Comparison of ENCODE assay signal across 9 cellular contexts in genomic region chr2:192196451-192197194, GRCh38. TPM values are rescaled to one million over a fixed set of nuclear protein-coding genes. Genes with fewer than 3 reads are reported as not detected.
A peak's percentile ranks its signal among the peaks of the same experiment; 100 is the strongest.
DNase-seq lines count a peak whose midpoint lies in the region; ATAC-seq, FAIRE-seq and TF ChIP-seq lines count a peak whose summit lies in the region.
"Had no signal": no experiment of that assay in that cellular context is flagged by ENCODE, and none has a peak within 500 bp of the region (broad histone marks: within the 10 kb centered on the region; RNA-seq: fewer than 3 reads in every experiment).

No MANE protein-coding gene starts in this region.

- ATAC-seq in GM21381 (IDR thresholded peaks at IDR 0.05; ENCODE audit: unreplicated experiment): no peak

- H2AFZ ChIP-seq in smooth muscle cell (ENCODE audit: low read depth): no peak overlapping the region

- peaks cover 12% of the 10 kb centered on the region for H3K4me1 ChIP-seq in smooth muscle cell (ENCODE audit: low read depth)

- peak overlapping the region; percentile 91 for H3K4me2 ChIP-seq in smooth muscle cell

- H4K20me1 ChIP-seq in smooth muscle cell (ENCODE audit: low read depth): no peaks in the 10 kb centered on the region

- no peaks in the 10 kb centered on the region for H3K36me3 ChIP-seq in smooth muscle cell (ENCODE audit: low read depth)

- H3K27ac ChIP-seq in smooth muscle cell (ENCODE audit: low read depth): no peak overlapping the region

- no peaks in the 10 kb centered on the region for H3F3A ChIP-seq in smooth muscle cell (ENCODE audit: low read depth)

- no peaks in the 10 kb centered on the region for H3K9me3 ChIP-seq in smooth muscle cell (replicated peaks; ENCODE audit: low read depth)

- DNase-seq in SIG-M5 treated with dmso at 0.1 percent for 504 hours (lab: John Stamatoyannopoulos, UW; ENCODE audit: unreplicated experiment) (peak; percentile 19), SIG-M5 (lab: John Stamatoyannopoulos, UW) (no peak), SK-N-DZ (ENCODE audit: low spot score) (peak; percentile 35), fibroblast of peridontal ligament (ENCODE audit: extremely low read depth) (peak; percentile 16), smooth muscle cell (lab: John Stamatoyannopoulos, UW; ENCODE audit: unreplicated experiment) (no peak), 8988T (no peak), GM19239 (ENCODE audit: insufficient read length, low spot score) (no peak)

- H3K9ac ChIP-seq in smooth muscle cell (ENCODE audit: low read depth): no peak overlapping the region

- peaks cover 96% of the 10 kb centered on the region for H3K27me3 ChIP-seq in smooth muscle cell (ENCODE audit: low read depth)

- TF ChIP-seq CTCF in smooth muscle cell (IDR thresholded peaks at IDR 0.05; ENCODE audit: borderline replicate concordance, insufficient read depth, poor library complexity, severe bottlenecking): no peak

- 12% methylated on average over 14 of the region's 14 CpGs for WGBS in smooth muscle cell (ENCODE audit: low lambda C conversion rate)

- H3K4me3 ChIP-seq in smooth muscle cell: peak overlapping the region; percentile 64

- no peaks in the 10 kb centered on the region for H3K79me2 ChIP-seq in smooth muscle cell (ENCODE audit: low read depth)

- no peak for FAIRE-seq in GM19239 (lab: Jason Lieb, UNC)

RNA-seq across cellular contexts. Expression of gene TMEFF2, which starts 1.9 kb away (rescaled TPM):
- 4.1 and 4.9 TPM in 2 replicates for polyA plus RNA-seq in SK-N-DZ (2014; cell fraction: cytosol; rRNA removed)
- polyA plus RNA-seq in SK-N-DZ (2014; cell fraction: nucleus; rRNA removed): 2.1 and 3.9 TPM in 2 replicates
- 0.27 TPM in 1 of 2 replicates, not detected in the other for total RNA-seq in smooth muscle cell
- polyA plus RNA-seq in smooth muscle cell: not detected in 2 replicates
- total RNA-seq: renal cortical epithelial cell had no signal

Comparison
In these comparisons a context has a peak if more than half of its experiments do, and no peak if none do; other contexts are left out.
1. DNase-seq: peak in SIG-M5 treated with dmso at 0.1 percent for 504 hours (single experiment), SK-N-DZ (single experiment) and fibroblast of peridontal ligament (single experiment); none in SIG-M5 (single experiment), smooth muscle cell (single experiment), 8988T (single experiment) and GM19239 (single experiment).